24 cellular contexts compared by ENCODE assay signal in genomic region chr2:179488563-179488962, GRCh38.
"Had no signal": no experiment of that assay in that cellular context is flagged by ENCODE, and none has a peak within 500 bp of the region (broad histone marks: within the 10 kb centered on the region; RNA-seq: fewer than 3 reads in every experiment).

No MANE protein-coding gene starts in this region.

- H3K27me3 Mint-ChIP-seq: IgD-negative memory B cell had no signal

- DNase-seq: KBM-7, MV-4-11, NCI-H1048, NCI-H1105, NCI-H1417, NCI-H1436 treated with DMSO at 0.1 percent for 48 hours, NCI-H1694, NCI-H187 treated with DMSO at 0.1 percent for 48 hours, NCI-H2029 treated with DMSO at 0.1 percent for 48 hours, NCI-H2171 treated with DMSO at 0.1 percent for 48 hours, NCI-H345, NCI-H524, NCI-H526 treated with DMSO at 0.1 percent for 48 hours, NCI-H748 treated with DMSO at 0.1 percent for 48 hours, Right ventricle myocardium superior, RPMI8226, SIG-M5, SK-N-SH, SW 1271, T-cell had no signal

- FAIRE-seq: RCC 7860 had no signal

- H3K27ac ChIP-seq: SJSA1 had no signal

- H3K4me2 ChIP-seq: SK-N-SH had no signal

- H3K9ac ChIP-seq: SK-N-SH had no signal

- H3K9me3 ChIP-seq: SJSA1, SK-N-SH had no signal

- ATAC-seq: T-cell had no signal

- H3K36me3 Mint-ChIP-seq: IgD-negative memory B cell, T-cell had no signal

- H3K4me1 ChIP-seq: SJSA1 had no signal

- H3K4me3 Mint-ChIP-seq: IgD-negative memory B cell; T-cell; T-helper 1 cell treated with Interleukin-12 subunit alpha and Interleukin-12 subunit beta and Interleukin-4 antibody, amounts not matched to agents 30 μg/mL and 1 μg/mL, for 36 hours had no signal

- H3K4me1 Mint-ChIP-seq: IgD-negative memory B cell, T-cell had no signal

- H3K4me3 ChIP-seq: SJSA1 had no signal

- H3K9me3 Mint-ChIP-seq: IgD-negative memory B cell; T-cell; T-helper 1 cell treated with Interleukin-12 subunit alpha and Interleukin-12 subunit beta and Interleukin-4 antibody, amounts not matched to agents 30 μg/mL and 1 μg/mL, for 36 hours had no signal

- H3K27me3 ChIP-seq: SJSA1 had no signal

- H3K27ac Mint-ChIP-seq: IgD-negative memory B cell; T-cell; T-helper 1 cell treated with Interleukin-12 subunit alpha and Interleukin-12 subunit beta and Interleukin-4 antibody, amounts not matched to agents 30 μg/mL and 1 μg/mL, for 36 hours had no signal

- H3K36me3 ChIP-seq: SJSA1 had no signal
